Comparison of ENCODE assay signal across 1 cellular context in the genomic region with DNA sequence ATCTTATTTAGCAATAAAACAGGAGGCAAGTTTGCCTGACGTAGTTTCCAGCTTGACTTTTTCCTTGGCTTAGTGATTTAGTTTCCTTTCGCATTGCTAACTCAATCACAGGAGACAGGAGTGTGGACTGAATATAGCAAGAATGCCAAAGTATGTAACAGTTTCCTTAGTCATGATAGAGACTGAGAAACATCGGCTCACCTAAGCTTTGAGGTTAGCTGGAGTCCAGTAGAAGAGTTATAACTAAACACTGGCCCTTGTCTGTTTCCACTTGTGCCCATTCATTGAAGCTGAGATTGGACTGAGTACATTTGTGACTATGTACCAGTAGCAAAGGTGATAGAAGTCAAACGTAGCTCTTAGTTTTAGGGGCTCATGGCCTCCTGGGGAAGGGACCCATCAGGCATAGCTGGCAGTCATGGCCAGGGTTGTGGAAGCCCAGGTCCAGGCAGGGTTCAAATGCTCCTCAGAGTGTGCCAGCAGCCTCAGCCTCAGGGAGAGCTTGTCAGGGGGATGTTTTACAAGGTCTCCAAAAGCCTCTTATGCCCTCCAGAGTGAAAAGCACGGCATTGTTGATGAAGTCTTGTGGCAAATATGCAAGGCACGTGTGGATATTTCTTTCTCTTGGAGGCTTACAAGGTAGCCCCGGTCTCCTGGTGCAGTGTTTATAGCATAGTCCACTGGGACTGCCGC. TPM values are rescaled to one million over a fixed set of nuclear protein-coding genes. Genes with fewer than 3 reads are reported as not detected.
"Had no signal": no experiment of that assay in that cellular context is flagged by ENCODE, and none has a peak within 500 bp of the region (broad histone marks: within the 10 kb centered on the region; RNA-seq: fewer than 3 reads in every experiment).

No MANE protein-coding gene starts in this region.

RNA-seq across cellular contexts. Expression of gene LIMS3, which starts 0.6 kb away (rescaled TPM):
- total RNA-seq: esophagus mucosa had no signal
